In the genomic region with DNA sequence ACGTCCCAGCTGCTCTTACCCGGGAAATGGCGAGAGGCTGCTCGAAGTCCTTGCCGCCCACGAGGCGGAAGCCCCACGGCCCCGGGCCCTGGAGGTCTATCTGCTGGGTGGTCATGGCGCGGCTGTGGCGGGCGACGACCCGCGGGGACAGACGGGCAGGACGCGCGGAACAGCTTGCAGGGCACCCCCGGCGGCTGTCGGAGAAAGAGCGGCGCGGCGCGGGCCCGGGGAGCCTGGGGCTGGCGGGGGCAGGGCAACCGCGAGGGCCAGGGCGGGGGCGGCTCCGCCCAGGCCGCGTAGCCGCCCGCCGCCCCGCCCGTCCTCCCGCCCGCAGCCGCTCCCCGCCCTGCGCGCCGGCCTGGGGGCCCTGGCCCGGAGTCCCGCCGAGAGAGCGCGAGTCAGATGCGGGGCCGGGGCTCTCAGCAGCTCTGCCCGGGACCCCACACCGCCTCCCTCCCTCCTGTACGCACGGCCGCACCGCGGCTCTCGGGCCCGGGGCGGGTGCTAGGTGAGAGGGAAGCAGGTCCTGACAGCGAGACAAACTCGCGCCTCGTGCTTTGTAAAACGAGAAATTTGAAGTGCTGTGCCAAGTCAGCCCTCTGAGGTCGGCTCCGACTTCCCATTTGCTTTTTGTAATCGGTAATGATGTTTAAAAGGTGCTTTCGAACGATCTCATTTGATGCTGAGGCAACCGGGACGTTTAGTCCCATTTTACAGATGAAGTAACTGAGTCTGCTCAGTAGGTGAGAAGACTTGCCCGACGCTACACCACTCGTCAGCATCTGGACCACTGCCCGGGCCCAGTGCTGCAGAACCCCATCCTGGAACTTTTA, we compare ENCODE assay signal across 1 cellular context.
TF ChIP-seq lines count a peak whose summit lies in the region.

Gene PDLIM1, minus strand, starts transcription at position 203 of the 833 bp plus-strand sequence. Its CDS starts 88 bp downstream, at position 115.

TF ChIP-seq in K562, 482 proteins besides CTCF, POLR2A, EP300 and RAD21 (continued from another document and continues in another):
- TF ChIP-seq KLF6 (CRISPR knock-in tag; IDR thresholded peaks at IDR 0.05; ENCODE audit: borderline replicate concordance): no peak
- TF ChIP-seq, protein P1, sequence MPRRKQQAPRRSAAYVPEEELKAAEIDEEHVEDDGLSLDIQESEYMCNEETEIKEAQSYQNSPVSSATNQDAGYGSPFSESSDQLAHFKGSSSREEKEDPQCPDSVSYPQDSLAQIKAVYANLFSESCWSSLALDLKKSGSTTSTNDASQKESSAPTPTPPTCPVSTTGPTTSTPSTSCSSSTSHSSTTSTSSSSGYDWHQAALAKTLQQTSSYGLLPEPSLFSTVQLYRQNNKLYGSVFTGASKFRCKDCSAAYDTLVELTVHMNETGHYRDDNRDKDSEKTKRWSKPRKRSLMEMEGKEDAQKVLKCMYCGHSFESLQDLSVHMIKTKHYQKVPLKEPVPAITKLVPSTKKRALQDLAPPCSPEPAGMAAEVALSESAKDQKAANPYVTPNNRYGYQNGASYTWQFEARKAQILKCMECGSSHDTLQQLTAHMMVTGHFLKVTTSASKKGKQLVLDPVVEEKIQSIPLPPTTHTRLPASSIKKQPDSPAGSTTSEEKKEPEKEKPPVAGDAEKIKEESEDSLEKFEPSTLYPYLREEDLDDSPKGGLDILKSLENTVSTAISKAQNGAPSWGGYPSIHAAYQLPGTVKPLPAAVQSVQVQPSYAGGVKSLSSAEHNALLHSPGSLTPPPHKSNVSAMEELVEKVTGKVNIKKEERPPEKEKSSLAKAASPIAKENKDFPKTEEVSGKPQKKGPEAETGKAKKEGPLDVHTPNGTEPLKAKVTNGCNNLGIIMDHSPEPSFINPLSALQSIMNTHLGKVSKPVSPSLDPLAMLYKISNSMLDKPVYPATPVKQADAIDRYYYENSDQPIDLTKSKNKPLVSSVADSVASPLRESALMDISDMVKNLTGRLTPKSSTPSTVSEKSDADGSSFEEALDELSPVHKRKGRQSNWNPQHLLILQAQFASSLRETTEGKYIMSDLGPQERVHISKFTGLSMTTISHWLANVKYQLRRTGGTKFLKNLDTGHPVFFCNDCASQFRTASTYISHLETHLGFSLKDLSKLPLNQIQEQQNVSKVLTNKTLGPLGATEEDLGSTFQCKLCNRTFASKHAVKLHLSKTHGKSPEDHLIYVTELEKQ (CRISPR knock-in tag; IDR thresholded peaks at IDR 0.05): no peak
- TF ChIP-seq FOXP1 (CRISPR knock-in tag; IDR thresholded peaks at IDR 0.05): no peak
- TF ChIP-seq NCOA1 (IDR thresholded peaks at IDR 0.05; ENCODE audit: low read depth): no peak
- TF ChIP-seq ETV5 (CRISPR knock-in tag; IDR thresholded peaks at IDR 0.05; ENCODE audit: low read depth): no peak
- TF ChIP-seq ZKSCAN3 (CRISPR knock-in tag; IDR thresholded peaks at IDR 0.05): no peak
- no peak for TF ChIP-seq MECOM (CRISPR knock-in tag; IDR thresholded peaks at IDR 0.05)
- no peak for TF ChIP-seq SAFB2 (IDR thresholded peaks at IDR 0.05; ENCODE audit: borderline replicate concordance, low read depth, low read length, severe bottlenecking)
- TF ChIP-seq NBN (IDR thresholded peaks at IDR 0.05; ENCODE audit: low read depth): 0 out of 2 replicates have a peak, but pooled peaks have one; percentile 22
- no peak for TF ChIP-seq MYBL2 (IDR thresholded peaks at IDR 0.05; ENCODE audit: low read depth)
- TF ChIP-seq MYBL2 (CRISPR knock-in tag; IDR thresholded peaks at IDR 0.05; ENCODE audit: borderline replicate concordance): no peak
- TF ChIP-seq CHD2 (IDR thresholded peaks at IDR 0.05; ENCODE audit: low read depth, low read length): no peak
- TF ChIP-seq TRIM28 (IDR thresholded peaks at IDR 0.05): no peak
- no peak for TF ChIP-seq CEBPZ (IDR thresholded peaks at IDR 0.05; ENCODE audit: borderline replicate concordance, low read depth, low read length)
- TF ChIP-seq, protein P2, sequence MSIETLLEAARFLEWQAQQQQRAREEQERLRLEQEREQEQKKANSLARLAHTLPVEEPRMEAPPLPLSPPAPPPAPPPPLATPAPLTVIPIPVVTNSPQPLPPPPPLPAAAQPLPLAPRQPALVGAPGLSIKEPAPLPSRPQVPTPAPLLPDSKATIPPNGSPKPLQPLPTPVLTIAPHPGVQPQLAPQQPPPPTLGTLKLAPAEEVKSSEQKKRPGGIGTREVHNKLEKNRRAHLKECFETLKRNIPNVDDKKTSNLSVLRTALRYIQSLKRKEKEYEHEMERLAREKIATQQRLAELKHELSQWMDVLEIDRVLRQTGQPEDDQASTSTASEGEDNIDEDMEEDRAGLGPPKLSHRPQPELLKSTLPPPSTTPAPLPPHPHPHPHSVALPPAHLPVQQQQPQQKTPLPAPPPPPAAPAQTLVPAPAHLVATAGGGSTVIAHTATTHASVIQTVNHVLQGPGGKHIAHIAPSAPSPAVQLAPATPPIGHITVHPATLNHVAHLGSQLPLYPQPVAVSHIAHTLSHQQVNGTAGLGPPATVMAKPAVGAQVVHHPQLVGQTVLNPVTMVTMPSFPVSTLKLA (conservative IDR thresholded peaks at IDR 0.05): peak; percentile 52 to 59; a peak in 2 of 4 replicates
- no peak for TF ChIP-seq SFPQ (IDR thresholded peaks at IDR 0.05; ENCODE audit: low read depth, low read length)
- no peak for TF ChIP-seq ZSCAN32 (CRISPR knock-in tag; IDR thresholded peaks at IDR 0.05)
- no peak for TF ChIP-seq MAFK (IDR thresholded peaks at IDR 0.05; ENCODE audit: low read length)
- TF ChIP-seq, protein P3, sequence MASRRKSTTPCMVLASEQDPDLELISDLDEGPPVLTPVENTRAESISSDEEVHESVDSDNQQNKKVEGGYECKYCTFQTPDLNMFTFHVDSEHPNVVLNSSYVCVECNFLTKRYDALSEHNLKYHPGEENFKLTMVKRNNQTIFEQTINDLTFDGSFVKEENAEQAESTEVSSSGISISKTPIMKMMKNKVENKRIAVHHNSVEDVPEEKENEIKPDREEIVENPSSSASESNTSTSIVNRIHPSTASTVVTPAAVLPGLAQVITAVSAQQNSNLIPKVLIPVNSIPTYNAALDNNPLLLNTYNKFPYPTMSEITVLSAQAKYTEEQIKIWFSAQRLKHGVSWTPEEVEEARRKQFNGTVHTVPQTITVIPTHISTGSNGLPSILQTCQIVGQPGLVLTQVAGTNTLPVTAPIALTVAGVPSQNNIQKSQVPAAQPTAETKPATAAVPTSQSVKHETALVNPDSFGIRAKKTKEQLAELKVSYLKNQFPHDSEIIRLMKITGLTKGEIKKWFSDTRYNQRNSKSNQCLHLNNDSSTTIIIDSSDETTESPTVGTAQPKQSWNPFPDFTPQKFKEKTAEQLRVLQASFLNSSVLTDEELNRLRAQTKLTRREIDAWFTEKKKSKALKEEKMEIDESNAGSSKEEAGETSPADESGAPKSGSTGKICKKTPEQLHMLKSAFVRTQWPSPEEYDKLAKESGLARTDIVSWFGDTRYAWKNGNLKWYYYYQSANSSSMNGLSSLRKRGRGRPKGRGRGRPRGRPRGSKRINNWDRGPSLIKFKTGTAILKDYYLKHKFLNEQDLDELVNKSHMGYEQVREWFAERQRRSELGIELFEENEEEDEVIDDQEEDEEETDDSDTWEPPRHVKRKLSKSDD (conservative IDR thresholded peaks at IDR 0.05; ENCODE audit: low read length): no peak
- no peak for TF ChIP-seq WHSC1 (IDR thresholded peaks at IDR 0.05; ENCODE audit: low read length)
- TF ChIP-seq SRSF9 (IDR thresholded peaks at IDR 0.05; ENCODE audit: borderline replicate concordance, low read depth, low read length): no peak
- TF ChIP-seq SMARCB1 (IDR thresholded peaks at IDR 0.05; ENCODE audit: insufficient read length, low read depth): no peak
- no peak for TF ChIP-seq SMAD2 (IDR thresholded peaks at IDR 0.05; ENCODE audit: low read depth, low read length)
- TF ChIP-seq, protein P4, sequence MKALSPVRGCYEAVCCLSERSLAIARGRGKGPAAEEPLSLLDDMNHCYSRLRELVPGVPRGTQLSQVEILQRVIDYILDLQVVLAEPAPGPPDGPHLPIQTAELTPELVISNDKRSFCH (CRISPR knock-in tag; IDR thresholded peaks at IDR 0.05): no peak
- TF ChIP-seq, protein P4 (tag; IDR thresholded peaks at IDR 0.05): no peak
- no peak for TF ChIP-seq PKNOX1 (IDR thresholded peaks at IDR 0.05)
- TF ChIP-seq CBX5 (IDR thresholded peaks at IDR 0.05; ENCODE audit: borderline replicate concordance, low read depth): 0 out of 2 replicates have a peak, but pooled peaks have one; percentile 13
- no peak for TF ChIP-seq GTF3C2 (IDR thresholded peaks at IDR 0.05; ENCODE audit: borderline replicate concordance, extremely low read depth, insufficient read length)
- no peak for TF ChIP-seq CHCHD3 (CRISPR knock-in tag; IDR thresholded peaks at IDR 0.05)
- peak; percentile 85 for TF ChIP-seq SMARCA5 (IDR thresholded peaks at IDR 0.05)
- no peak for TF ChIP-seq U2AF2 (optimal IDR thresholded peaks at IDR 0.05; ENCODE audit: low read depth, low read length)
- no peak for TF ChIP-seq ZNF217 (CRISPR knock-in tag; IDR thresholded peaks at IDR 0.05)
- TF ChIP-seq TGIF2 (CRISPR knock-in tag; IDR thresholded peaks at IDR 0.05): 0 out of 2 replicates have a peak, but pooled peaks have one; percentile 65
- TF ChIP-seq, protein P5, sequence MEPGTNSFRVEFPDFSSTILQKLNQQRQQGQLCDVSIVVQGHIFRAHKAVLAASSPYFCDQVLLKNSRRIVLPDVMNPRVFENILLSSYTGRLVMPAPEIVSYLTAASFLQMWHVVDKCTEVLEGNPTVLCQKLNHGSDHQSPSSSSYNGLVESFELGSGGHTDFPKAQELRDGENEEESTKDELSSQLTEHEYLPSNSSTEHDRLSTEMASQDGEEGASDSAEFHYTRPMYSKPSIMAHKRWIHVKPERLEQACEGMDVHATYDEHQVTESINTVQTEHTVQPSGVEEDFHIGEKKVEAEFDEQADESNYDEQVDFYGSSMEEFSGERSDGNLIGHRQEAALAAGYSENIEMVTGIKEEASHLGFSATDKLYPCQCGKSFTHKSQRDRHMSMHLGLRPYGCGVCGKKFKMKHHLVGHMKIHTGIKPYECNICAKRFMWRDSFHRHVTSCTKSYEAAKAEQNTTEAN (CRISPR knock-in tag; IDR thresholded peaks at IDR 0.05): no peak
- TF ChIP-seq MAX (CRISPR knock-in tag; IDR thresholded peaks at IDR 0.05): peak; percentile 85
